ENCODE assay signal across 28 cellular contexts in genomic region chrX:17933856-17934255, GRCh38.
"Had no signal": no experiment of that assay in that cellular context is flagged by ENCODE, and none has a peak within 500 bp of the region (broad histone marks: within the 10 kb centered on the region; RNA-seq: fewer than 3 reads in every experiment).

No MANE protein-coding gene starts in this region.

- H3K36me3 Mint-ChIP-seq: immature natural killer cell, memory B cell had no signal

- H3K4me3 ChIP-seq: coronary artery, dorsolateral prefrontal cortex, esophagus squamous epithelium, gastroesophageal sphincter, heart left ventricle, hepatocyte, left lung, lower lobe of right lung had no signal

- H3K27ac ChIP-seq: coronary artery, dorsolateral prefrontal cortex, epithelial cell of prostate, esophagus squamous epithelium, gastroesophageal sphincter, heart left ventricle, hepatocyte, left lung, lower lobe of right lung had no signal

- H3K9me3 ChIP-seq: esophagus squamous epithelium, gastroesophageal sphincter, heart left ventricle, left lung, lower lobe of right lung had no signal

- H3K27me3 Mint-ChIP-seq: memory B cell had no signal

- H3K27me3 ChIP-seq: esophagus squamous epithelium, gastroesophageal sphincter, hepatocyte, left lung had no signal

- H3K4me3 Mint-ChIP-seq: immature natural killer cell, memory B cell had no signal

- H3K4me1 ChIP-seq: esophagus squamous epithelium, gastroesophageal sphincter, heart left ventricle, left lung, lower lobe of right lung had no signal

- ATAC-seq: esophagus mucosa, gastroesophageal sphincter, heart left ventricle, left cardiac atrium, left lung, left ventricle myocardium superior, lower lobe of right lung had no signal

- H3K4me1 Mint-ChIP-seq: immature natural killer cell, memory B cell had no signal

- H2AFZ ChIP-seq: hepatocyte had no signal

- H3K36me3 ChIP-seq: esophagus squamous epithelium, gastroesophageal sphincter, heart left ventricle, left lung, lower lobe of right lung had no signal

- H3K4me2 ChIP-seq: hepatocyte had no signal

- H3K27ac Mint-ChIP-seq: immature natural killer cell, memory B cell had no signal

- H3K79me2 ChIP-seq: hepatocyte had no signal

- H3K9me3 Mint-ChIP-seq: immature natural killer cell, memory B cell had no signal

- DNase-seq: dermis blood vessel endothelial cell; dorsolateral prefrontal cortex; effector CD4-positive, alpha-beta T cell; effector memory CD4-positive, alpha-beta T cell; erythroblast; esophagus squamous epithelium; foreskin fibroblast; foreskin melanocyte; heart left ventricle; hypothalamus; immature natural killer cell; islet precursor cell; kidney; kidney glomerular epithelial cell; left cardiac atrium; left lung; left ventricle myocardium superior; lower lobe of right lung; mesendoderm; midbrain had no signal

- FAIRE-seq: colon, endothelial cell of umbilical vein, kidney had no signal
